8 cellular contexts compared by ENCODE assay signal in the genomic region with DNA sequence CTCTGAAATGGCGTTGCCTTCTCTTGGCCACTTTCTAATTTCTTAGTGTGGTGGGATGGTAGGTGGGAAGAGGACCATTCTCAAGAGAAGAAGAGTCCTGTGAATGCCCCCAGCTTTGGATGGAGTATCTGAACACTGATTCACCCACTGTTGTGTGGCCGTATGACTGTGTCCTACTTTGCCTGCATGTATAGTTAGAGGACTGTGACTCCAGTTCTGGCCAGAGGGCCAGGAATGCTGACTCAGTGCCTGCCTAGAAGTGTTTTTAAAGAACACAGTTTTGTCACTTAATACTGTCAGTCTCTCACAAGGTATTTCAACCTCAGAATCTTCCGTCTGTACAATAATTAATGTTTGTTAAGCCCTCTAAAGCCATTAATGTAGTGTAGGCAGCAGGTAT.
DNase-seq lines count a peak whose midpoint lies in the region; ATAC-seq and TF ChIP-seq lines count a peak whose summit lies in the region.

No MANE protein-coding gene starts in this region.

- H3K27ac ChIP-seq in WERI-Rb-1, result no peak overlapping the region

- peaks cover 62% of the 10 kb centered on the region for H3K36me3 ChIP-seq in WERI-Rb-1

- no peaks in the 10 kb centered on the region for H3K27me3 ChIP-seq in WERI-Rb-1 (ENCODE audit: insufficient read depth, low read depth, severe bottlenecking)

- DNase-seq in fibroblast of gingiva (ENCODE audit: low read depth) (peak; percentile 46), retinal pigment epithelial cell (ENCODE audit: low read depth) (no peak), WERI-Rb-1 (no peak), NCI-H2081 (lab: John Stamatoyannopoulos, UW) (no peak)

- ATAC-seq in SK-N-SH treated with all-trans-retinoic acid at 6 μM for 48 hours, result peak; percentile 12; the same call in 1 of the 3 replicates
- no peak for ATAC-seq in HG02973 (IDR thresholded peaks at IDR 0.05; ENCODE audit: unreplicated experiment)
- ATAC-seq in GM18498 (IDR thresholded peaks at IDR 0.05; ENCODE audit: unreplicated experiment), result no peak

- no peaks in the 10 kb centered on the region for H3K9me3 ChIP-seq in WERI-Rb-1 (ENCODE audit: severe bottlenecking)

- TF ChIP-seq CTCF in GM12875 (IDR thresholded peaks at IDR 0.05; ENCODE audit: borderline replicate concordance, insufficient read depth, low read depth, low read length) (no peak), retinal pigment epithelial cell (conservative IDR thresholded peaks at IDR 0.05; ENCODE audit: low read depth, low read length) (no peak), WERI-Rb-1 (IDR thresholded peaks at IDR 0.05; ENCODE audit: low read depth, low read length) (no peak)

- H3K4me3 ChIP-seq in GM12875 (ENCODE audit: low read depth, low read length) (peak overlapping the region; percentile 18), retinal pigment epithelial cell (ENCODE audit: low read length) (peak overlapping the region; percentile 98), WERI-Rb-1 (ENCODE audit: low read depth, low read length) (no peak overlapping the region)

TF ChIP-seq in SK-N-SH treated with all-trans-retinoic acid at 6 μM for 48 hours, 23 proteins besides CTCF, POLR2A, EP300 and RAD21:
- TF ChIP-seq RARB (CRISPR knock-in tag; IDR thresholded peaks at IDR 0.05) (no peak), OSR1 (CRISPR knock-in tag; IDR thresholded peaks at IDR 0.05) (no peak), TSHZ2 (CRISPR knock-in tag; IDR thresholded peaks at IDR 0.05) (no peak), ARNTL (CRISPR knock-in tag; IDR thresholded peaks at IDR 0.05; ENCODE audit: borderline replicate concordance, low read depth) (no peak), ZC3H10 (CRISPR knock-in tag; IDR thresholded peaks at IDR 0.05) (no peak), PPARA (CRISPR knock-in tag; IDR thresholded peaks at IDR 0.05; ENCODE audit: borderline replicate concordance) (no peak), ZNF8 (CRISPR knock-in tag; IDR thresholded peaks at IDR 0.05) (no peak), ZFP30 (CRISPR knock-in tag; IDR thresholded peaks at IDR 0.05) (no peak), CSDC2 (CRISPR knock-in tag; IDR thresholded peaks at IDR 0.05) (no peak), ZNF70 (CRISPR knock-in tag; IDR thresholded peaks at IDR 0.05) (no peak)
- TF ChIP-seq, protein P1, sequence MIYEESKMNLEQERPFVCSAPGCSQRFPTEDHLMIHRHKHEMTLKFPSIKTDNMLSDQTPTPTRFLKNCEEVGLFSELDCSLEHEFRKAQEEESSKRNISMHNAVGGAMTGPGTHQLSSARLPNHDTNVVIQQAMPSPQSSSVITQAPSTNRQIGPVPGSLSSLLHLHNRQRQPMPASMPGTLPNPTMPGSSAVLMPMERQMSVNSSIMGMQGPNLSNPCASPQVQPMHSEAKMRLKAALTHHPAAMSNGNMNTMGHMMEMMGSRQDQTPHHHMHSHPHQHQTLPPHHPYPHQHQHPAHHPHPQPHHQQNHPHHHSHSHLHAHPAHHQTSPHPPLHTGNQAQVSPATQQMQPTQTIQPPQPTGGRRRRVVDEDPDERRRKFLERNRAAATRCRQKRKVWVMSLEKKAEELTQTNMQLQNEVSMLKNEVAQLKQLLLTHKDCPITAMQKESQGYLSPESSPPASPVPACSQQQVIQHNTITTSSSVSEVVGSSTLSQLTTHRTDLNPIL (CRISPR knock-in tag; IDR thresholded peaks at IDR 0.05; ENCODE audit: low read depth), result no peak
TF ChIP-seq in SK-N-SH treated with all-trans-retinoic acid at 6 μM for 48 hours: peak in this region for 0.
